Comparison of ENCODE assay signal across 8 cellular contexts in genomic region chr6:13574149-13574570, GRCh38. TPM values are rescaled to one million over a fixed set of nuclear protein-coding genes. Genes with fewer than 3 reads are reported as not detected.
DNase-seq lines count a peak whose midpoint lies in the region; ATAC-seq, FAIRE-seq and TF ChIP-seq lines count a peak whose summit lies in the region.

No MANE protein-coding gene starts in this region.

- H3K4me3 ChIP-seq in mucosa of descending colon = peak overlapping the region; percentile 38

- intact Hi-C loops in mucosa of descending colon (cut with DNase I, micrococcal nuclease) = loop anchor here in 1 of 2 donors (10.0 kb wide), 1 partner anchor 239 kb away; no protein-coding TSS in a partner anchor

- DNase-seq in D721Med (ENCODE audit: insufficient read length, low spot score) (peak; percentile 87), HUDEP-2 (lab: John Stamatoyannopoulos, UW; ENCODE audit: unreplicated experiment in 76 of 76) (peak in 75 of 76 experiments; percentile 65 to 97 (median 91)), NOMO-1 treated with DMSO at 0.1 percent for 48 hours (lab: John Stamatoyannopoulos, UW; ENCODE audit: unreplicated experiment) (peak; percentile 88), epidermal melanocyte (ENCODE audit: insufficient read length, low spot score) (peak; percentile 96), mucosa of descending colon (peak; percentile 93 to 96 (median 96))
- peak; percentile 94 for DNase-seq in activated CD8-positive, alpha-beta memory T cell treated with anti-CD3 and anti-CD28 coated beads, Interleukin-2, amount 50 U/mL, for 48 hours
- DNase-seq in stimulated activated CD8-positive, alpha-beta memory T cell treated with anti-CD3 and anti-CD28 coated beads, Interleukin-4, amount 100 ng/mL, for 1 hour (ENCODE audit: low read depth in 2 of 2, low spot score in 1 of 2) = peak; percentile 83 to 87

- no peaks in the 10 kb centered on the region for H3K9me3 ChIP-seq in mucosa of descending colon

- no peaks in the 10 kb centered on the region for H3K36me3 ChIP-seq in mucosa of descending colon (ENCODE audit: low read depth)

- TF ChIP-seq CTCF in D721Med (IDR thresholded peaks at IDR 0.05; ENCODE audit: insufficient read depth, missing control alignments) (peak; percentile 36), mucosa of descending colon (IDR thresholded peaks at IDR 0.05) (peak; percentile 19)

- ATAC-seq in GM21390 (IDR thresholded peaks at IDR 0.05; ENCODE audit: unreplicated experiment) (peak; percentile 74), mucosa of descending colon (peak; percentile 94)

- FAIRE-seq in D721Med (lab: Jason Lieb, UNC) = no peak

- peaks cover 3% of the 10 kb centered on the region for H3K4me1 ChIP-seq in mucosa of descending colon (ENCODE audit: low read depth)

RNA-seq across cellular contexts. Expression of gene SIRT5, which starts 0.2 kb away (rescaled TPM):
- total RNA-seq in mucosa of descending colon = 10 to 100 TPM; 15.9 to 21.1 (median 16.5) TPM

RNA-seq across cellular contexts. Expression of gene NOL7, which starts 41.0 kb away (rescaled TPM):
- 10 to 100 TPM; 47.4 to 53.9 (median 49.0) TPM for total RNA-seq in mucosa of descending colon

Comparison
In these comparisons a context has a peak if more than half of its experiments do, and no peak if none do; other contexts are left out.
1. Peak in every context shown above with its lines: DNase-seq, ATAC-seq and H3K4me3 ChIP-seq.